In the genomic region with DNA sequence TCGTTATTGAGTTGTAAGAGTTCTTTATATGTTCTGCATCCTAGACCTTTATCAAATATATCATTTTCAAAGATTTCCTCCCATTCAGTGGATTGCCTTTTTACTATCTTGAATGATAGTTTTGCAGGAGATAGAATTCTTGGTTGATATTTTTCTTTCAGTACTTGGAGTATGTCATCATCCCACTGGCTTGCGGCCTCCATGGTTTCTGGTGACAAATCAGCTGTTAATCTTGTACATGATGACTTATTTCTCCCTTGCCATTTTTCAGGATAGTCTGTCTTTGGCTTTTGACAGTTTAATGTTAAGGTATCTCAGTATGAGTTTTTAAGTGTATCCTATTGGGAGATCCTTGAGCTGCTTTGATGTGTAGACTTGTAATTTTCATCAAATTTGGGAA, we compare ENCODE assay signal across 19 cellular contexts. TPM values are rescaled to one million over a fixed set of nuclear protein-coding genes. Genes with fewer than 3 reads are reported as not detected.
"Had no signal": no experiment of that assay in that cellular context is flagged by ENCODE, and none has a peak within 500 bp of the region (broad histone marks: within the 10 kb centered on the region; RNA-seq: fewer than 3 reads in every experiment).

No MANE protein-coding gene starts in this region.

- ATAC-seq: activated T-helper 17 cell treated with anti-CD3 and anti-CD28 coated beads, Interleukin-2, amount 50 U/mL, for 72 hours; naive thymus-derived CD4-positive, alpha-beta T cell had no signal

- H3K27ac ChIP-seq: breast epithelium, esophagus muscularis mucosa, neutrophil, thyroid gland had no signal

- H3K4me3 ChIP-seq: breast epithelium, esophagus muscularis mucosa, lung, thyroid gland had no signal

- FAIRE-seq: small intestine, TTC549, urothelium cell line had no signal

- H3K4me3 Mint-ChIP-seq: activated naive CD4-positive, alpha-beta T cell treated with anti-CD3 and anti-CD28 coated beads for 36 hours; activated T-helper 17 cell treated with anti-CD3 and anti-CD28 coated beads, Interleukin-2, amount 50 U/mL, for 72 hours; immature natural killer cell had no signal

- H3K27me3 ChIP-seq: breast epithelium, esophagus muscularis mucosa, neutrophil, thyroid gland had no signal

- H3K27ac Mint-ChIP-seq: activated naive CD4-positive, alpha-beta T cell treated with anti-CD3 and anti-CD28 coated beads for 36 hours; activated T-helper 17 cell treated with anti-CD3 and anti-CD28 coated beads, Interleukin-2, amount 50 U/mL, for 72 hours; immature natural killer cell had no signal

- DNase-seq: activated CD4-positive, CD25-positive, alpha-beta regulatory T cell treated with anti-CD3 and anti-CD28 coated beads, Interleukin-2, amount 50 U/mL, for 72 hours; activated naive CD4-positive, alpha-beta T cell treated with anti-CD3 and anti-CD28 coated beads for 36 hours; activated T-cell treated with anti-CD3 and anti-CD28 coated beads for 4 hours; immature natural killer cell; small intestine; T-helper 2 cell; thyroid gland had no signal

- H3K27me3 Mint-ChIP-seq: activated T-helper 17 cell treated with anti-CD3 and anti-CD28 coated beads, Interleukin-2, amount 50 U/mL, for 72 hours; naive thymus-derived CD4-positive, alpha-beta T cell had no signal

- H3K4me1 ChIP-seq: breast epithelium, esophagus muscularis mucosa, thyroid gland had no signal

RNA-seq across cellular contexts. Expression of a gene that starts 19.5 kb away (rescaled TPM):
- total RNA-seq: activated naive CD4-positive, alpha-beta T cell treated with anti-CD3 and anti-CD28 coated beads for 36 hours; activated T-helper 17 cell treated with anti-CD3 and anti-CD28 coated beads, Interleukin-2, amount 50 U/mL, for 72 hours; breast epithelium; cerebellum; dermis microvascular lymphatic vessel endothelial cell; esophagus muscularis mucosa; fibroblast of villous mesenchyme; lung; mononuclear cell; naive thymus-derived CD4-positive, alpha-beta T cell; thyroid gland had no signal
- polyA plus RNA-seq: immature natural killer cell; lung; naive thymus-derived CD4-positive, alpha-beta T cell; small intestine had no signal

RNA-seq across cellular contexts. Expression of a gene that starts 28.9 kb away (rescaled TPM):
- total RNA-seq: activated naive CD4-positive, alpha-beta T cell treated with anti-CD3 and anti-CD28 coated beads for 36 hours; activated T-helper 17 cell treated with anti-CD3 and anti-CD28 coated beads, Interleukin-2, amount 50 U/mL, for 72 hours; breast epithelium; cerebellum; dermis microvascular lymphatic vessel endothelial cell; esophagus muscularis mucosa; fibroblast of villous mesenchyme; lung; mononuclear cell; naive thymus-derived CD4-positive, alpha-beta T cell; thyroid gland had no signal
- polyA plus RNA-seq: immature natural killer cell; lung; naive thymus-derived CD4-positive, alpha-beta T cell; small intestine had no signal

RNA-seq across cellular contexts. Expression of a gene that starts 38.0 kb away (rescaled TPM):
- total RNA-seq: activated naive CD4-positive, alpha-beta T cell treated with anti-CD3 and anti-CD28 coated beads for 36 hours; activated T-helper 17 cell treated with anti-CD3 and anti-CD28 coated beads, Interleukin-2, amount 50 U/mL, for 72 hours; breast epithelium; cerebellum; dermis microvascular lymphatic vessel endothelial cell; esophagus muscularis mucosa; fibroblast of villous mesenchyme; lung; mononuclear cell; naive thymus-derived CD4-positive, alpha-beta T cell; thyroid gland had no signal
- polyA plus RNA-seq: immature natural killer cell; lung; naive thymus-derived CD4-positive, alpha-beta T cell; small intestine had no signal

RNA-seq across cellular contexts. Expression of a gene that starts 47.6 kb away (rescaled TPM):
- total RNA-seq: activated naive CD4-positive, alpha-beta T cell treated with anti-CD3 and anti-CD28 coated beads for 36 hours; activated T-helper 17 cell treated with anti-CD3 and anti-CD28 coated beads, Interleukin-2, amount 50 U/mL, for 72 hours; breast epithelium; cerebellum; dermis microvascular lymphatic vessel endothelial cell; esophagus muscularis mucosa; fibroblast of villous mesenchyme; lung; mononuclear cell; naive thymus-derived CD4-positive, alpha-beta T cell; thyroid gland had no signal
- polyA plus RNA-seq: immature natural killer cell; lung; naive thymus-derived CD4-positive, alpha-beta T cell; small intestine had no signal
